In genomic region chr5:123264399-123264798, GRCh38 we compare ENCODE assay signal across 19 cellular contexts.
DNase-seq lines count a peak whose midpoint lies in the region; TF ChIP-seq lines count a peak whose summit lies in the region.
"Had no signal": no experiment of that assay in that cellular context is flagged by ENCODE, and none has a peak within 500 bp of the region (broad histone marks: within the 10 kb centered on the region; RNA-seq: fewer than 3 reads in every experiment).

No MANE protein-coding gene starts in this region.

- no peak overlapping the region for H2AFZ ChIP-seq in GM23248

- H3K4me2 ChIP-seq in GM23248 (ENCODE audit: unreplicated experiment), result no peak overlapping the region
- H3K4me2 ChIP-seq: BLaER1 treated with 17β-estradiol and CSF1 and Interleukin-3, amounts not matched to agents 10 nM and 100 nM had no signal

- no peaks in the 10 kb centered on the region for H3K36me3 ChIP-seq in GM23248 (ENCODE audit: low read depth)
- no peaks in the 10 kb centered on the region for H3K36me3 ChIP-seq in suprapubic skin
- H3K36me3 ChIP-seq: BLaER1 treated with 17β-estradiol and CSF1 and Interleukin-3, amounts not matched to agents 10 nM and 100 nM had no signal

- no peak for TF ChIP-seq EP300 in suprapubic skin (IDR thresholded peaks at IDR 0.05)

- H3K4me1 ChIP-seq in GM23248 (ENCODE audit: insufficient read depth) (no peaks in the 10 kb centered on the region), suprapubic skin (peaks cover 10% of the 10 kb centered on the region)
- H3K4me1 ChIP-seq: BLaER1 treated with 17β-estradiol and CSF1 and Interleukin-3, amounts not matched to agents 10 nM and 100 nM had no signal

- no peak for TF ChIP-seq POLR2A in suprapubic skin (IDR thresholded peaks at IDR 0.05)

- H3K4me3 ChIP-seq in GM23248 (no peak overlapping the region), coronary artery (no peak overlapping the region), suprapubic skin (no peak overlapping the region)
- H3K4me3 ChIP-seq: BLaER1 treated with 17β-estradiol and CSF1 and Interleukin-3, amounts not matched to agents 10 nM and 100 nM had no signal

- H3K27me3 ChIP-seq in GM23248 (replicated peaks; ENCODE audit: insufficient read depth) (0 out of 2 replicates have a peak, but pooled peaks cover 5% of the 10 kb centered on the region), suprapubic skin (no peaks in the 10 kb centered on the region)
- H3K27me3 ChIP-seq: BLaER1 treated with 17β-estradiol and CSF1 and Interleukin-3, amounts not matched to agents 10 nM and 100 nM had no signal

- no peaks in the 10 kb centered on the region for H3K9me3 ChIP-seq in GM23248 (ENCODE audit: low read depth)
- H3K9me3 ChIP-seq in suprapubic skin, result no peaks in the 10 kb centered on the region
- H3K9me3 ChIP-seq: BLaER1 treated with 17β-estradiol and CSF1 and Interleukin-3, amounts not matched to agents 10 nM and 100 nM had no signal

- H3K9ac ChIP-seq in GM23248, result no peak overlapping the region
- H3K9ac ChIP-seq: BLaER1 treated with 17β-estradiol and CSF1 and Interleukin-3, amounts not matched to agents 10 nM and 100 nM had no signal

- H3K9me2 ChIP-seq in GM23248 (ENCODE audit: insufficient read depth), result no peaks in the 10 kb centered on the region

- DNase-seq in GM23248, result peak; percentile 45
- no peak for DNase-seq in coronary artery (ENCODE audit: low spot score)
- DNase-seq in kidney tubule cell (ENCODE audit: low spot score), result peak; percentile 9
- DNase-seq in suprapubic skin (ENCODE audit: low spot score in 2 of 2), result no peak
- DNase-seq in NAMALWA (ENCODE audit: low spot score), result no peak
- no peak for DNase-seq in NCI-H774 (lab: John Stamatoyannopoulos, UW)
- DNase-seq in COLO829 (ENCODE audit: low spot score), result no peak
- no peak for DNase-seq in activated CD4-positive, alpha-beta T cell treated with anti-CD3 and anti-CD28 coated beads for 1 hour
- DNase-seq: 8988T; CD4-positive, CD25-positive, alpha-beta regulatory T cell; CD8-positive, alpha-beta memory T cell; DMS153; DMS79; GDM1; GOT3; H7; HFFc6; IMR-90 had no signal

- TF ChIP-seq CTCF in coronary artery (IDR thresholded peaks at IDR 0.05) (no peak), suprapubic skin (IDR thresholded peaks at IDR 0.05) (no peak)

- in situ Hi-C loops in GM23248 (cut with MboI), result no loop called here

- H3K79me2 ChIP-seq in GM23248 (ENCODE audit: insufficient read depth), result no peaks in the 10 kb centered on the region

- H4K20me1 ChIP-seq in GM23248 (ENCODE audit: insufficient read depth), result no peaks in the 10 kb centered on the region
- H4K20me1 ChIP-seq: BLaER1 treated with 17β-estradiol and CSF1 and Interleukin-3, amounts not matched to agents 10 nM and 100 nM had no signal

- H3K27ac ChIP-seq in GM23248 (no peak overlapping the region), coronary artery (peak overlapping the region; percentile 40 to 62), suprapubic skin (peak overlapping the region; percentile 34)
- H3K27ac ChIP-seq: BLaER1 treated with 17β-estradiol and CSF1 and Interleukin-3, amounts not matched to agents 10 nM and 100 nM had no signal

- 5 to 7% methylated on average over 2 of the region's 2 CpGs for WGBS in GM23248 (ENCODE audit: low coverage in 1 of 2, low lambda C conversion rate in 2 of 2, missing lambda C conversion rate in 2 of 2), 2 experiments
- 68% methylated on average over 2 of the region's 2 CpGs for WGBS in suprapubic skin

- H3F3A ChIP-seq in GM23248 (ENCODE audit: insufficient read depth), result no peaks in the 10 kb centered on the region

Comparison
In these comparisons a context has a peak if more than half of its experiments do, and no peak if none do; other contexts are left out.
1. DNase-seq: peak in GM23248 (single experiment) and kidney tubule cell (single experiment); none in coronary artery (single experiment), suprapubic skin (0 of 2), NAMALWA (single experiment), NCI-H774 (single experiment), COLO829 (single experiment) and activated CD4-positive, alpha-beta T cell treated with anti-CD3 and anti-CD28 coated beads for 1 hour (single experiment).